ENCODE assay signal across 15 cellular contexts in genomic region chr12:15323530-15323929, GRCh38. TPM values are rescaled to one million over a fixed set of nuclear protein-coding genes. Genes with fewer than 3 reads are reported as not detected.
DNase-seq lines count a peak whose midpoint lies in the region; ATAC-seq and TF ChIP-seq lines count a peak whose summit lies in the region.
"Had no signal": no experiment of that assay in that cellular context is flagged by ENCODE, and none has a peak within 500 bp of the region (broad histone marks: within the 10 kb centered on the region; RNA-seq: fewer than 3 reads in every experiment).

No MANE protein-coding gene starts in this region.

- H3K27ac Mint-ChIP-seq in MCF 10A (ENCODE audit: low read depth, unreplicated experiment) (no peak overlapping the region), WTC11 (no peak overlapping the region), type B pancreatic cell (no peak overlapping the region)
- H3K27ac Mint-ChIP-seq: HFFc6, T-cell had no signal

- no peak for ATAC-seq in WTC11
- ATAC-seq: Panc1, T-cell had no signal

- no peak for TF ChIP-seq POLR2A in breast epithelium (IDR thresholded peaks at IDR 0.05)

- no peaks in the 10 kb centered on the region for H3K9me3 Mint-ChIP-seq in MCF 10A (ENCODE audit: unreplicated experiment)
- no peaks in the 10 kb centered on the region for H3K9me3 Mint-ChIP-seq in WTC11
- no peaks in the 10 kb centered on the region for H3K9me3 Mint-ChIP-seq in type B pancreatic cell
- H3K9me3 Mint-ChIP-seq: HFFc6, T-cell had no signal

- no peak overlapping the region for H3K27ac ChIP-seq in breast epithelium
- H3K27ac ChIP-seq: cardiac muscle cell, suprapubic skin had no signal

- H3K36me3 ChIP-seq in breast epithelium = no peaks in the 10 kb centered on the region
- H3K36me3 ChIP-seq: cardiac muscle cell, suprapubic skin had no signal

- POLR2A ChIA-PET in MCF 10A (lab: Yijun Ruan, JAX) = interaction anchor here (0.6 to 3.1 kb wide), 4 partner anchors 10 to 560 kb away, joined by 3 to 13 read pairs (median 3); no protein-coding TSS in a partner anchor
- POLR2A ChIA-PET in WTC11 (lab: Charles Lee) = no interaction called here

- TF ChIP-seq CTCF in MCF 10A (IDR thresholded peaks at IDR 0.05; ENCODE audit: unreplicated experiment) = no peak
- TF ChIP-seq CTCF in breast epithelium (IDR thresholded peaks at IDR 0.05) = no peak
- TF ChIP-seq CTCF in WTC11 (IDR thresholded peaks at IDR 0.05) = no peak
- TF ChIP-seq CTCF in type B pancreatic cell (conservative IDR thresholded peaks at IDR 0.05) = no peak

- DNase-seq in MCF 10A (ENCODE audit: unreplicated experiment) (peak; percentile 16), breast epithelium (ENCODE audit: low spot score in 2 of 2) (no peak), WTC11 (ENCODE audit: low spot score) (no peak), iPS-NIHi11 (ENCODE audit: low spot score) (peak; percentile 42), type B pancreatic cell (ENCODE audit: extremely low spot score, unreplicated experiment) (no peak), NCI-H1436 (lab: John Stamatoyannopoulos, UW) (no peak), cerebellum (ENCODE audit: low spot score) (no peak), NCI-H2171 (lab: John Stamatoyannopoulos, UW) (no peak)
- DNase-seq: activated CD4-positive, CD25-positive, alpha-beta regulatory T cell treated with anti-CD3 and anti-CD28 coated beads, Interleukin-2, amount 50 U/mL, for 72 hours; activated naive CD4-positive, alpha-beta T cell treated with anti-CD3 and anti-CD28 coated beads, Interleukin-2, amount 50 U/mL, for 16 hours; HFFc6; T-cell had no signal

- H3K36me3 Mint-ChIP-seq in MCF 10A (ENCODE audit: insufficient read depth, unreplicated experiment) = no peaks in the 10 kb centered on the region
- H3K36me3 Mint-ChIP-seq in WTC11 = no peaks in the 10 kb centered on the region
- no peaks in the 10 kb centered on the region for H3K36me3 Mint-ChIP-seq in type B pancreatic cell
- H3K36me3 Mint-ChIP-seq: T-cell had no signal

- peaks cover 6 to 44% of the 10 kb centered on the region in 2 donors for H3K27me3 ChIP-seq in breast epithelium

- H3K4me3 Mint-ChIP-seq in MCF 10A (ENCODE audit: unreplicated experiment) = peak overlapping the region; percentile 78
- H3K4me3 Mint-ChIP-seq in WTC11 = peak overlapping the region; percentile 76
- H3K4me3 Mint-ChIP-seq in type B pancreatic cell = peak overlapping the region; percentile 81

- H3K4me3 ChIP-seq in breast epithelium = no peak overlapping the region

- H3K4me1 Mint-ChIP-seq in MCF 10A (ENCODE audit: insufficient read depth, unreplicated experiment) (peaks cover 13% of the 10 kb centered on the region), WTC11 (peaks cover 9% of the 10 kb centered on the region), type B pancreatic cell (ENCODE audit: unreplicated experiment) (no peaks in the 10 kb centered on the region)

- no peaks in the 10 kb centered on the region for H3K4me1 ChIP-seq in breast epithelium

- H3K9me3 ChIP-seq in breast epithelium = no peaks in the 10 kb centered on the region
- H3K9me3 ChIP-seq: suprapubic skin had no signal

- no peaks in the 10 kb centered on the region for H3K27me3 Mint-ChIP-seq in MCF 10A (ENCODE audit: insufficient read depth, unreplicated experiment)
- H3K27me3 Mint-ChIP-seq in WTC11 (ENCODE audit: low read depth) = peaks cover 38% of the 10 kb centered on the region
- H3K27me3 Mint-ChIP-seq in type B pancreatic cell = peaks cover 68% of the 10 kb centered on the region

- CTCF ChIA-PET in MCF 10A (lab: Yijun Ruan, JAX) = interaction anchor here (0.5 to 2.0 kb wide), 10 partner anchors 10 to 200 kb away, joined by 3 to 5 read pairs (median 4); no protein-coding TSS in a partner anchor
- CTCF ChIA-PET in WTC11 (lab: Charles Lee) = interaction anchor here (1.0 to 1.4 kb wide), 4 partner anchors 135 to 464 kb away, joined by 3 read pairs; no protein-coding TSS in a partner anchor

- intact Hi-C loops in MCF 10A (cut with micrococcal nuclease) (loop anchor here (2.0 kb wide), 2 partner anchors 45 to 119 kb away; no protein-coding TSS in a partner anchor), breast epithelium (cut with DNase I; ENCODE audit: low total_unique reads) (no loop called here)

- no TSS peak for BruUV-seq in MCF 10A (replicated peaks; lab: Mats Ljungman, UMichigan)

TF ChIP-seq in WTC11, 78 proteins besides CTCF, POLR2A, EP300 and RAD21:
- TF ChIP-seq SP1 (CRISPR knock-in tag; conservative IDR thresholded peaks at IDR 0.05) = no peak
- no peak for TF ChIP-seq CREM (CRISPR knock-in tag; IDR thresholded peaks at IDR 0.05)
- no peak for TF ChIP-seq RELA (CRISPR knock-in tag; IDR thresholded peaks at IDR 0.05; ENCODE audit: borderline replicate concordance)
- TF ChIP-seq ZNF121 (CRISPR knock-in tag; IDR thresholded peaks at IDR 0.05) = no peak
- TF ChIP-seq ZNF396 (CRISPR knock-in tag; IDR thresholded peaks at IDR 0.05; ENCODE audit: borderline replicate concordance) = no peak
- no peak for TF ChIP-seq GRHL2 (CRISPR knock-in tag; IDR thresholded peaks at IDR 0.05; ENCODE audit: insufficient replicate concordance, severe bottlenecking)
- TF ChIP-seq ZNF219 (CRISPR knock-in tag; IDR thresholded peaks at IDR 0.05; ENCODE audit: borderline replicate concordance) = no peak
- no peak for TF ChIP-seq ATF2 (CRISPR knock-in tag; IDR thresholded peaks at IDR 0.05; ENCODE audit: borderline replicate concordance, low read depth)
- no peak for TF ChIP-seq NR2C2 (CRISPR knock-in tag; IDR thresholded peaks at IDR 0.05)
- no peak for TF ChIP-seq STAT6 (CRISPR knock-in tag; conservative IDR thresholded peaks at IDR 0.05; ENCODE audit: low read depth)
- no peak for TF ChIP-seq E2F5 (CRISPR knock-in tag; IDR thresholded peaks at IDR 0.05)

RNA-seq across cellular contexts. Expression of gene PTPRO, which starts 1.2 kb away (rescaled TPM):
- 0.74 and 2.2 TPM in 2 replicates for total RNA-seq in MCF 10A (2022)
- total RNA-seq in breast epithelium = 1 to 10 TPM; 1.3 to 5.3 (median 2.5) TPM
- total RNA-seq in WTC11 (2021) = 0.57 to 1.1 TPM (median 1.0 TPM) in 3 replicates
- total RNA-seq in type B pancreatic cell (ENCODE audit: low replicate concordance) = 7.8 and 31.8 TPM in 2 replicates
- total RNA-seq in cerebellum = 149 TPM

Comparison
In these comparisons a context has a peak if more than half of its experiments do, and no peak if none do; other contexts are left out.
1. DNase-seq: peak in MCF 10A (single experiment) and iPS-NIHi11 (single experiment); none in breast epithelium (0 of 2), WTC11 (single experiment), type B pancreatic cell (single experiment), NCI-H1436 (single experiment), cerebellum (single experiment) and NCI-H2171 (single experiment).
2. Peak in every context shown above with its lines, with median percentiles within 50 percentile points of each other: H3K4me3 Mint-ChIP-seq.